ENCODE assay signal across 9 cellular contexts in genomic region chr19:35739275-35740107, GRCh38. TPM values are rescaled to one million over a fixed set of nuclear protein-coding genes. Genes with fewer than 3 reads are reported as not detected.
A peak's percentile ranks its signal among the peaks of the same experiment; 100 is the strongest.
DNase-seq lines count a peak whose midpoint lies in the region; ATAC-seq and TF ChIP-seq lines count a peak whose summit lies in the region.
"Had no signal": no experiment of that assay in that cellular context is flagged by ENCODE, and none has a peak within 500 bp of the region (broad histone marks: within the 10 kb centered on the region; RNA-seq: fewer than 3 reads in every experiment).

No MANE protein-coding gene starts in this region.

- H3K9ac ChIP-seq in SK-N-SH (peak overlapping the region; percentile 67; the same call in 1 of the 2 replicates), iPS-15b (ENCODE audit: low read depth, low read length) (peak overlapping the region; percentile 47)

- TF ChIP-seq CTCF in SK-N-SH (IDR thresholded peaks at IDR 0.05) (no peak), activated B cell treated with CpG ODN at 0.5 μM for 24 hours (IDR thresholded peaks at IDR 0.05) (no peak), GM10248 (IDR thresholded peaks at IDR 0.05; ENCODE audit: control extremely low read depth, extremely low read depth, low read depth, missing control alignments) (no peak)

- H3K9me3 Mint-ChIP-seq in activated B cell treated with CpG ODN at 0.5 μM for 24 hours: no peaks in the 10 kb centered on the region
- no peaks in the 10 kb centered on the region for H3K9me3 Mint-ChIP-seq in stimulated activated effector memory CD8-positive, alpha-beta T cell treated with anti-CD3 and anti-CD28 coated beads, Interleukin-12 subunit alpha, Interleukin-12 subunit beta, amount 100 ng/mL, for 72 hours
- H3K9me3 Mint-ChIP-seq: activated naive CD4-positive, alpha-beta T cell treated with anti-CD3 and anti-CD28 coated beads, Interleukin-2, amount 50 U/mL, for 72 hours had no signal

- H3K27me3 ChIP-seq in SK-N-SH (ENCODE audit: insufficient read depth) (no peaks in the 10 kb centered on the region), iPS-15b (ENCODE audit: control insufficient read depth, insufficient read depth, low read length) (no peaks in the 10 kb centered on the region)

- H3F3A ChIP-seq in SK-N-SH (replicated peaks; ENCODE audit: insufficient read depth): peaks cover 10% of the 10 kb centered on the region

- H3K27me3 Mint-ChIP-seq in activated B cell treated with CpG ODN at 0.5 μM for 24 hours: no peaks in the 10 kb centered on the region

- no peaks in the 10 kb centered on the region for H3K9me3 ChIP-seq in SK-N-SH
- H3K9me3 ChIP-seq in iPS-15b (ENCODE audit: control insufficient read depth, insufficient read depth, low read length): no peaks in the 10 kb centered on the region

- peaks cover 62% of the 10 kb centered on the region for H3K36me3 Mint-ChIP-seq in activated B cell treated with CpG ODN at 0.5 μM for 24 hours (ENCODE audit: low read depth)
- H3K36me3 Mint-ChIP-seq in stimulated activated effector memory CD8-positive, alpha-beta T cell treated with anti-CD3 and anti-CD28 coated beads, Interleukin-12 subunit alpha, Interleukin-12 subunit beta, amount 100 ng/mL, for 72 hours: peaks cover 88% of the 10 kb centered on the region

- peaks cover 60% of the 10 kb centered on the region for H3K4me1 Mint-ChIP-seq in activated B cell treated with CpG ODN at 0.5 μM for 24 hours
- H3K4me1 Mint-ChIP-seq in stimulated activated effector memory CD8-positive, alpha-beta T cell treated with anti-CD3 and anti-CD28 coated beads, Interleukin-12 subunit alpha, Interleukin-12 subunit beta, amount 100 ng/mL, for 72 hours: peaks cover 66% of the 10 kb centered on the region

- 85% methylated on average over 21 of the region's 29 CpGs for WGBS in SK-N-SH (ENCODE audit: low lambda C conversion rate)

- intact Hi-C loops in activated B cell treated with CpG ODN at 0.5 μM for 24 hours (cut with micrococcal nuclease): loop anchor here (1.0 to 10.0 kb wide), 9 partner anchors 19 to 1575 kb away; partner anchors contain the start of genes ARHGAP33, COX6B1, NFKBID and OVOL3

- peak overlapping the region in 1 of 2 experiments; percentile 76; a peak in 1 of 4 replicates for H3K27ac ChIP-seq in SK-N-SH (ENCODE audit: low read depth in 2 of 2, low read length in 1 of 2)

- peak overlapping the region; percentile 95 for H3K4me3 Mint-ChIP-seq in activated B cell treated with CpG ODN at 0.5 μM for 24 hours
- H3K4me3 Mint-ChIP-seq in stimulated activated effector memory CD8-positive, alpha-beta T cell treated with anti-CD3 and anti-CD28 coated beads, Interleukin-12 subunit alpha, Interleukin-12 subunit beta, amount 100 ng/mL, for 72 hours: peak overlapping the region; percentile 94

- CTCF ChIA-PET in SK-N-SH (lab: Yijun Ruan, JAX) (interaction anchor here (0.7 to 1.6 kb wide), 6 partner anchors 12 to 695 kb away, joined by 3 to 7 read pairs (median 3); no protein-coding TSS in a partner anchor), activated B cell treated with CpG ODN at 0.5 μM for 24 hours (lab: Charles Lee) (no interaction called here), GM10248 (lab: Yijun Ruan, JAX) (interaction anchor here (0.7 to 2.2 kb wide), 8 partner anchors 13 to 97 kb away, joined by 3 to 10 read pairs (median 3); no protein-coding TSS in a partner anchor)

- H3K4me1 ChIP-seq in SK-N-SH (ENCODE audit: control insufficient read depth in 1 of 2, insufficient read depth in 2 of 2, low read depth in 1 of 2, low read length in 1 of 2) (peaks cover 4 to 18% of the 10 kb centered on the region in 2 experiments; a peak in 2 of 4 replicates), iPS-15b (ENCODE audit: control insufficient read depth, insufficient read depth, low read length) (no peaks in the 10 kb centered on the region)

- TF ChIP-seq RAD21 in SK-N-SH (IDR thresholded peaks at IDR 0.05; ENCODE audit: low read length): no peak

- DNase-seq in SK-N-SH: no peak
- no peak for DNase-seq in activated B cell treated with CpG ODN at 0.5 μM for 24 hours
- DNase-seq in stimulated activated effector memory CD8-positive, alpha-beta T cell treated with anti-CD3 and anti-CD28 coated beads, Interleukin-12 subunit alpha, Interleukin-12 subunit beta, amount 100 ng/mL, for 72 hours (ENCODE audit: low spot score in 2 of 2): no peak
- no peak for DNase-seq in SHP77 treated with DMSO at 0.1 percent for 48 hours (lab: John Stamatoyannopoulos, UW)
- DNase-seq in GM10248 (ENCODE audit: extremely low spot score): no peak

- POLR2A ChIA-PET in SK-N-SH (lab: Yijun Ruan, JAX) (interaction anchor here (1.0 to 2.0 kb wide), 5 partner anchors 9 to 80 kb away, joined by 3 to 10 read pairs (median 5); partner anchors contain the start of gene HSPB6), activated B cell treated with CpG ODN at 0.5 μM for 24 hours (lab: Charles Lee) (interaction anchor here (0.8 to 3.6 kb wide), 9 partner anchors 9 to 533 kb away, joined by 3 to 54 read pairs (median 7); partner anchors contain the start of genes COX6B1, KMT2B and LIN37), GM10248 (lab: Yijun Ruan, JAX) (interaction anchor here (1.0 to 2.1 kb wide), 6 partner anchors 9 to 37 kb away, joined by 4 to 20 read pairs (median 7); partner anchors contain the start of gene LIN37)

- no peaks in the 10 kb centered on the region for H3K9me2 ChIP-seq in SK-N-SH

- H3K36me3 ChIP-seq in SK-N-SH (replicated peaks in 1 of 2; ENCODE audit: control insufficient read depth in 1 of 2, insufficient read depth in 2 of 2, low read length in 1 of 2): peaks cover 6 to 35% of the 10 kb centered on the region in 2 experiments
- H3K36me3 ChIP-seq in iPS-15b (ENCODE audit: control insufficient read depth, insufficient read depth, low read length): peaks cover 34% of the 10 kb centered on the region

- H4K20me1 ChIP-seq in SK-N-SH (ENCODE audit: insufficient read depth): no peaks in the 10 kb centered on the region

- H3K79me2 ChIP-seq in SK-N-SH (ENCODE audit: insufficient read depth): no peaks in the 10 kb centered on the region; the same call in 1 of the 2 replicates

- H3K27ac Mint-ChIP-seq in activated B cell treated with CpG ODN at 0.5 μM for 24 hours: peak overlapping the region; percentile 24
- peak overlapping the region; percentile 67 for H3K27ac Mint-ChIP-seq in stimulated activated effector memory CD8-positive, alpha-beta T cell treated with anti-CD3 and anti-CD28 coated beads, Interleukin-12 subunit alpha, Interleukin-12 subunit beta, amount 100 ng/mL, for 72 hours

- no peak overlapping the region for H2AFZ ChIP-seq in SK-N-SH (ENCODE audit: low read depth)

- ATAC-seq in SK-N-SH treated with all-trans-retinoic acid at 6 μM for 48 hours: no peak; the same call in 2 of the 3 replicates
- ATAC-seq in activated B cell treated with CpG ODN at 0.5 μM for 24 hours (ENCODE audit: low read depth): no peak
- ATAC-seq in stimulated activated effector memory CD8-positive, alpha-beta T cell treated with anti-CD3 and anti-CD28 coated beads, Interleukin-12 subunit alpha, Interleukin-12 subunit beta, amount 100 ng/mL, for 72 hours: no peak
- no peak for ATAC-seq in HG03442 (IDR thresholded peaks at IDR 0.05; ENCODE audit: unreplicated experiment)

- no peak for TF ChIP-seq EP300 in SK-N-SH (IDR thresholded peaks at IDR 0.05; ENCODE audit: borderline replicate concordance in 1 of 2, low read depth in 1 of 2, low read length in 1 of 2)

- H3K4me3 ChIP-seq in SK-N-SH (ENCODE audit: low read depth in 2 of 2, low read length in 1 of 2) (peak overlapping the region; percentile 63 to 88; a peak in 3 of 4 replicates), iPS-15b (ENCODE audit: low read depth, low read length) (peak overlapping the region; percentile 88)

- peak overlapping the region; percentile 97 for H3K4me2 ChIP-seq in SK-N-SH

TF ChIP-seq in SK-N-SH, 30 proteins besides CTCF, POLR2A, EP300 and RAD21 (continues in another document):
- TF ChIP-seq GATA2 (CRISPR knock-in tag; IDR thresholded peaks at IDR 0.05): no peak
- no peak for TF ChIP-seq FOXJ3 (CRISPR knock-in tag; IDR thresholded peaks at IDR 0.05)

TF ChIP-seq in SK-N-SH treated with all-trans-retinoic acid at 6 μM for 48 hours, 23 proteins besides CTCF, POLR2A, EP300 and RAD21:
- no peak for TF ChIP-seq POU6F1 (CRISPR knock-in tag; IDR thresholded peaks at IDR 0.05; ENCODE audit: borderline replicate concordance, low read depth)
- no peak for TF ChIP-seq TCF4 (CRISPR knock-in tag; IDR thresholded peaks at IDR 0.05; ENCODE audit: borderline replicate concordance)
- TF ChIP-seq ZNF70 (CRISPR knock-in tag; IDR thresholded peaks at IDR 0.05): no peak
TF ChIP-seq in SK-N-SH treated with all-trans-retinoic acid at 6 μM for 48 hours: peak in this region for 0.

RNA-seq across cellular contexts. Expression of gene IGFLR1, which starts 2.8 kb away (rescaled TPM):
- polyA plus RNA-seq in SK-N-SH (2012; rRNA removed): 5.1 and 5.6 TPM in 2 replicates
- 2.2 and 5.0 TPM in 2 replicates for polyA plus RNA-seq in SK-N-SH (2012; cell fraction: cytosol; rRNA removed)
- 7.2 and 14.5 TPM in 2 replicates for polyA plus RNA-seq in SK-N-SH (2012; cell fraction: nucleus; rRNA removed)
- total RNA-seq in activated B cell treated with CpG ODN at 0.5 μM for 24 hours: 130 and 133 TPM in 2 replicates

RNA-seq across cellular contexts. Expression of gene U2AF1L4, which starts 5.7 kb away (rescaled TPM):
- polyA plus RNA-seq in SK-N-SH (2012; rRNA removed): 25.9 and 29.4 TPM in 2 replicates
- 14.9 and 16.6 TPM in 2 replicates for polyA plus RNA-seq in SK-N-SH (2012; cell fraction: cytosol; rRNA removed)
- 109 and 119 TPM in 2 replicates for polyA plus RNA-seq in SK-N-SH (2012; cell fraction: nucleus; rRNA removed)
- 41.0 and 46.1 TPM in 2 replicates for total RNA-seq in activated B cell treated with CpG ODN at 0.5 μM for 24 hours

RNA-seq across cellular contexts. Expression of gene PSENEN, which starts 6.0 kb away (rescaled TPM):
- polyA plus RNA-seq in SK-N-SH (2012; rRNA removed): 66.3 and 99.2 TPM in 2 replicates
- polyA plus RNA-seq in SK-N-SH (2012; cell fraction: cytosol; rRNA removed): 61.7 and 73.5 TPM in 2 replicates
- 29.1 and 42.7 TPM in 2 replicates for polyA plus RNA-seq in SK-N-SH (2012; cell fraction: nucleus; rRNA removed)
- 45.0 and 45.6 TPM in 2 replicates for total RNA-seq in activated B cell treated with CpG ODN at 0.5 μM for 24 hours

RNA-seq across cellular contexts. Expression of gene LIN37, which starts 8.9 kb away (rescaled TPM):
- polyA plus RNA-seq in SK-N-SH (2012; rRNA removed): 21.1 and 25.2 TPM in 2 replicates
- 7.1 and 11.0 TPM in 2 replicates for polyA plus RNA-seq in SK-N-SH (2012; cell fraction: cytosol; rRNA removed)
- polyA plus RNA-seq in SK-N-SH (2012; cell fraction: nucleus; rRNA removed): 68.2 and 85.3 TPM in 2 replicates
- total RNA-seq in activated B cell treated with CpG ODN at 0.5 μM for 24 hours: 12.2 and 14.3 TPM in 2 replicates

RNA-seq across cellular contexts. Expression of gene HSPB6, which starts 17.3 kb away (rescaled TPM):
- polyA plus RNA-seq in SK-N-SH (2012; rRNA removed): 0.10 and 0.43 TPM in 2 replicates
- 0.10 and 0.21 TPM in 2 replicates for polyA plus RNA-seq in SK-N-SH (2012; cell fraction: cytosol; rRNA removed)
- 0.12 and 0.14 TPM in 2 replicates for polyA plus RNA-seq in SK-N-SH (2012; cell fraction: nucleus; rRNA removed)
- total RNA-seq in activated B cell treated with CpG ODN at 0.5 μM for 24 hours: not detected in 2 replicates
